ENCODE assay signal across 27 cellular contexts in the genomic region with DNA sequence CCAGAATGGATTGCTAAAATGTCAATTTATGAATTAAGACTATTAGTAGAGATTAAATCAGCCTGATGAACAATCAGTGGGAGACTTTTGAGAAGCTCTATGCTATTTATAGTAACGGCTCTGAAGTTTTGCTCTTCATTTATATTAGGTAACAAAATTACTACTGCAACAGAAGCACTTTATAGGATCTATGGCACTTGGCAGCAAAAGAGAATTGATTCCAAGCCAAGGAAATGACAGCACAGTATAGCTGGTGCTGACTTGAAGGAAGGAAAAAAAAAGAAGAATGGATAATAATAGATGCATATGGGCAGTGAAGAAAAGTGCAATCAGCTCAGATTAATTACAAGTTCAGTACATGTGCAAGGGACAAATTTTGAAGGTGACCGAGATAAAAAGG.
DNase-seq lines count a peak whose midpoint lies in the region; TF ChIP-seq lines count a peak whose summit lies in the region.
"Had no signal": no experiment of that assay in that cellular context is flagged by ENCODE, and none has a peak within 500 bp of the region (broad histone marks: within the 10 kb centered on the region; RNA-seq: fewer than 3 reads in every experiment).

No MANE protein-coding gene starts in this region.

- no peak overlapping the region for H3K4me3 Mint-ChIP-seq in MCF 10A (ENCODE audit: unreplicated experiment)
- H3K4me3 Mint-ChIP-seq: CD4-positive, alpha-beta memory T cell; GM23338; HFFc6; T-cell had no signal

- no peaks in the 10 kb centered on the region for H3K9me2 ChIP-seq in neural cell (ENCODE audit: insufficient read depth, low read length)

- H3K36me3 Mint-ChIP-seq in MCF 10A (ENCODE audit: insufficient read depth, unreplicated experiment), result no peaks in the 10 kb centered on the region
- H3K36me3 Mint-ChIP-seq: CD4-positive, alpha-beta memory T cell; T-cell had no signal

- H3K4me1 Mint-ChIP-seq in MCF 10A (ENCODE audit: insufficient read depth, unreplicated experiment), result peaks cover 6% of the 10 kb centered on the region

- no peak overlapping the region for H3K9ac ChIP-seq in neural cell (ENCODE audit: low read length)
- H3K9ac ChIP-seq: BLaER1 treated with 17β-estradiol and CSF1 and Interleukin-3, amounts not matched to agents 10 nM and 100 nM had no signal

- no peaks in the 10 kb centered on the region for H3K27me3 Mint-ChIP-seq in MCF 10A (ENCODE audit: insufficient read depth, unreplicated experiment)
- H3K27me3 Mint-ChIP-seq: CD4-positive, alpha-beta memory T cell; T-cell had no signal

- peak overlapping the region; percentile 1 for H2AFZ ChIP-seq in neural cell (ENCODE audit: low read depth, low read length)
- H2AFZ ChIP-seq: GM23338 had no signal

- no peak overlapping the region for H3K4me2 ChIP-seq in neural cell (ENCODE audit: low read length)
- H3K4me2 ChIP-seq: BLaER1 treated with 17β-estradiol and CSF1 and Interleukin-3, amounts not matched to agents 10 nM and 100 nM; GM23338 had no signal

- H3K36me3 ChIP-seq in breast epithelium (no peaks in the 10 kb centered on the region), neural cell (ENCODE audit: insufficient read depth, low read length) (no peaks in the 10 kb centered on the region)
- H3K36me3 ChIP-seq: BLaER1 treated with 17β-estradiol and CSF1 and Interleukin-3, amounts not matched to agents 10 nM and 100 nM; HAP-1; MG63 had no signal

- H3K27ac ChIP-seq in breast epithelium (no peak overlapping the region), neural cell (ENCODE audit: low read length) (peak overlapping the region; percentile 18)
- H3K27ac ChIP-seq: BLaER1 treated with 17β-estradiol and CSF1 and Interleukin-3, amounts not matched to agents 10 nM and 100 nM; RWPE1 had no signal

- no peaks in the 10 kb centered on the region for H3K4me1 ChIP-seq in breast epithelium
- H3K4me1 ChIP-seq: BLaER1 treated with 17β-estradiol and CSF1 and Interleukin-3, amounts not matched to agents 10 nM and 100 nM had no signal

- H3K79me2 ChIP-seq in neural cell (replicated peaks; ENCODE audit: insufficient read depth, low read length), result no peaks in the 10 kb centered on the region

- TF ChIP-seq RAD21 in neural cell (conservative IDR thresholded peaks at IDR 0.05), result no peak

- BruUV-seq in MCF 10A (replicated peaks; lab: Mats Ljungman, UMichigan), result no TSS peak

- H3K27ac Mint-ChIP-seq in MCF 10A (ENCODE audit: low read depth, unreplicated experiment), result peak overlapping the region; percentile 16
- H3K27ac Mint-ChIP-seq: GM23338, HFFc6, T-cell had no signal

- no peaks in the 10 kb centered on the region for H3K9me3 ChIP-seq in breast epithelium
- no peaks in the 10 kb centered on the region for H3K9me3 ChIP-seq in neural cell (ENCODE audit: low read length)
- H3K9me3 ChIP-seq: HAP-1, MG63 had no signal

- H3K4me3 ChIP-seq in breast epithelium, result no peak overlapping the region
- no peak overlapping the region for H3K4me3 ChIP-seq in neural cell (ENCODE audit: low read length)
- H3K4me3 ChIP-seq: BLaER1 treated with 17β-estradiol and CSF1 and Interleukin-3, amounts not matched to agents 10 nM and 100 nM; GM12878; GM23338; HAP-1; MG63 had no signal

- no peak for TF ChIP-seq POLR2A in breast epithelium (IDR thresholded peaks at IDR 0.05)

- DNase-seq in MCF 10A (ENCODE audit: unreplicated experiment) (peak; percentile 7), breast epithelium (ENCODE audit: low spot score in 2 of 2) (no peak), NCI-H446 (lab: John Stamatoyannopoulos, UW) (peak; percentile 6 to 79), NCI-H2081 (lab: John Stamatoyannopoulos, UW) (no peak), NCI-H1417 treated with DMSO at 0.1 percent for 48 hours (lab: John Stamatoyannopoulos, UW) (no peak), NCI-H748 treated with DMSO at 0.1 percent for 48 hours (lab: John Stamatoyannopoulos, UW) (no peak)
- DNase-seq: AML-193; CD4-positive, alpha-beta memory T cell; COR-L47; DMS79; EL; GDM1; HFFc6; Kasumi-1; MG63; NCI-H1417; NCI-H187; NCI-H510A treated with DMSO at 0.1 percent for 48 hours; NCI-H774; SHP77; T-cell had no signal

- no peaks in the 10 kb centered on the region for H3F3A ChIP-seq in neural cell (ENCODE audit: insufficient read depth, low read length, poor library complexity, severe bottlenecking)

- POLR2A ChIA-PET in MCF 10A (lab: Yijun Ruan, JAX), result no interaction called here

- intact Hi-C loops in MCF 10A (cut with micrococcal nuclease), result no loop called here
- intact Hi-C loops in breast epithelium (cut with DNase I; ENCODE audit: low total_unique reads), result no loop called here

- TF ChIP-seq CTCF in MCF 10A (IDR thresholded peaks at IDR 0.05; ENCODE audit: unreplicated experiment) (no peak), breast epithelium (IDR thresholded peaks at IDR 0.05) (no peak), neural cell (IDR thresholded peaks at IDR 0.05; ENCODE audit: poor library complexity, severe bottlenecking) (no peak)

- CTCF ChIA-PET in MCF 10A (lab: Yijun Ruan, JAX), result no interaction called here

- no peaks in the 10 kb centered on the region for H3K9me3 Mint-ChIP-seq in MCF 10A (ENCODE audit: unreplicated experiment)

- no peaks in the 10 kb centered on the region for H4K20me1 ChIP-seq in neural cell (ENCODE audit: insufficient read depth)
- H4K20me1 ChIP-seq: BLaER1 treated with 17β-estradiol and CSF1 and Interleukin-3, amounts not matched to agents 10 nM and 100 nM had no signal

- TF ChIP-seq EP300 in neural cell (conservative IDR thresholded peaks at IDR 0.05; ENCODE audit: poor library complexity, severe bottlenecking), result no peak

- H3K27me3 ChIP-seq in breast epithelium (no peaks in the 10 kb centered on the region), neural cell (ENCODE audit: insufficient read depth, low read depth, low read length) (no peaks in the 10 kb centered on the region)
- H3K27me3 ChIP-seq: BLaER1 treated with 17β-estradiol and CSF1 and Interleukin-3, amounts not matched to agents 10 nM and 100 nM; MG63 had no signal

TF ChIP-seq in neural cell, 6 proteins besides CTCF, POLR2A, EP300 and RAD21:
- no peak for TF ChIP-seq EZH2 (IDR thresholded peaks at IDR 0.05; ENCODE audit: borderline replicate concordance, insufficient read depth, low read length, poor library complexity, severe bottlenecking)
- no peak for TF ChIP-seq MXI1 (conservative IDR thresholded peaks at IDR 0.05; ENCODE audit: poor library complexity, severe bottlenecking)
- TF ChIP-seq SMC3 (conservative IDR thresholded peaks at IDR 0.05; ENCODE audit: poor library complexity), result no peak
- TF ChIP-seq, protein P1, sequence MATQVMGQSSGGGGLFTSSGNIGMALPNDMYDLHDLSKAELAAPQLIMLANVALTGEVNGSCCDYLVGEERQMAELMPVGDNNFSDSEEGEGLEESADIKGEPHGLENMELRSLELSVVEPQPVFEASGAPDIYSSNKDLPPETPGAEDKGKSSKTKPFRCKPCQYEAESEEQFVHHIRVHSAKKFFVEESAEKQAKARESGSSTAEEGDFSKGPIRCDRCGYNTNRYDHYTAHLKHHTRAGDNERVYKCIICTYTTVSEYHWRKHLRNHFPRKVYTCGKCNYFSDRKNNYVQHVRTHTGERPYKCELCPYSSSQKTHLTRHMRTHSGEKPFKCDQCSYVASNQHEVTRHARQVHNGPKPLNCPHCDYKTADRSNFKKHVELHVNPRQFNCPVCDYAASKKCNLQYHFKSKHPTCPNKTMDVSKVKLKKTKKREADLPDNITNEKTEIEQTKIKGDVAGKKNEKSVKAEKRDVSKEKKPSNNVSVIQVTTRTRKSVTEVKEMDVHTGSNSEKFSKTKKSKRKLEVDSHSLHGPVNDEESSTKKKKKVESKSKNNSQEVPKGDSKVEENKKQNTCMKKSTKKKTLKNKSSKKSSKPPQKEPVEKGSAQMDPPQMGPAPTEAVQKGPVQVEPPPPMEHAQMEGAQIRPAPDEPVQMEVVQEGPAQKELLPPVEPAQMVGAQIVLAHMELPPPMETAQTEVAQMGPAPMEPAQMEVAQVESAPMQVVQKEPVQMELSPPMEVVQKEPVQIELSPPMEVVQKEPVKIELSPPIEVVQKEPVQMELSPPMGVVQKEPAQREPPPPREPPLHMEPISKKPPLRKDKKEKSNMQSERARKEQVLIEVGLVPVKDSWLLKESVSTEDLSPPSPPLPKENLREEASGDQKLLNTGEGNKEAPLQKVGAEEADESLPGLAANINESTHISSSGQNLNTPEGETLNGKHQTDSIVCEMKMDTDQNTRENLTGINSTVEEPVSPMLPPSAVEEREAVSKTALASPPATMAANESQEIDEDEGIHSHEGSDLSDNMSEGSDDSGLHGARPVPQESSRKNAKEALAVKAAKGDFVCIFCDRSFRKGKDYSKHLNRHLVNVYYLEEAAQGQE (IDR thresholded peaks at IDR 0.05; ENCODE audit: borderline replicate concordance), result no peak
- TF ChIP-seq POLR2AphosphoS5 (IDR thresholded peaks at IDR 0.05), result no peak
- TF ChIP-seq TAF1 (IDR thresholded peaks at IDR 0.05; ENCODE audit: low read depth), result no peak

Comparison
In these comparisons a context has a peak if more than half of its experiments do, and no peak if none do; other contexts are left out.
1. DNase-seq: peak in MCF 10A (single experiment) and NCI-H446 (2 of 2); none in breast epithelium (0 of 2), NCI-H2081 (0 of 2), NCI-H1417 treated with DMSO at 0.1 percent for 48 hours (single experiment) and NCI-H748 treated with DMSO at 0.1 percent for 48 hours (single experiment).